Comparison of ENCODE assay signal across 8 cellular contexts in the genomic region with DNA sequence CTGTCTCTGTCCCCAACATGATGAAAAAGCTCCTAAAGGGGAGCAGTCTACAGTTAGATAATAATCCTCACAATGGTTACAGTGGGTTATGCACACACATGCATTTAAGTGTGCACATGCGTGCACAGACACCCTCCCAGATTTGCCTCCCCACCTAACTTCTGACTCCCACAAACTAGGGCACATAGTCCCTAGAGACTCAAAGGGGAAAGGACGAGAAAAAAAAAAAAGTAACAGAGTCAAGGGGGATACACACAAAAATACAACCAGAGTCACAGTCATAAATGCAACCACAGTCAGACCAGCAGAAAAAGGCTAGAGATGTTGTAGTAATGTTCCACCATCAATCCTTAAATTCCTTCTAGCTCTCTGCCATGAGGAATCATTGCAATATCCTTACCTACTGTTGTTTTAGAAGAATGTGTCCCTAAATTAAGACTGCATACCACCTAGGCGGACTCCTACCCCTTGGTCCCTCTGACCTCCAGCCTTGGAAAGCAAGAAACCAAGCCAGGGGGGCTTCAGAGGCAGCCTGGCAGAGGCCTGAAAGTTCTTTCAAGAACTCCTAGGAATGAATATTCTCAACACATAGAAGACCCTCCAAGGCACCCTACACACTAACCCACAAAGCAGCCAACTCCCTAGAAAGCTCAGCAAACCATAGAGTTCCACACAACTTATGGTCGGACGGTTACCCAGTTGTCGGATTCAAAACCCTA. TPM values are rescaled to one million over a fixed set of nuclear protein-coding genes. Genes with fewer than 3 reads are reported as not detected.
DNase-seq lines count a peak whose midpoint lies in the region; ATAC-seq and TF ChIP-seq lines count a peak whose summit lies in the region.

No MANE protein-coding gene starts in this region.

- no peaks in the 10 kb centered on the region for H3K9me2 ChIP-seq in GM23338 (ENCODE audit: insufficient read depth)

- peak overlapping the region; percentile 93 for H3K27ac ChIP-seq in GM23338 (ENCODE audit: low read depth)
- H3K27ac ChIP-seq in right cardiac atrium (ENCODE audit: low read length) = no peak overlapping the region
- peak overlapping the region in 20 of 21 experiments; percentile 88 to 99 (median 93) for H3K27ac ChIP-seq in skin epidermis

- H3K9me3 ChIP-seq in right cardiac atrium (ENCODE audit: control insufficient read depth, low read length) = no peaks in the 10 kb centered on the region

- H3K4me3 Mint-ChIP-seq in GM23338 (peak overlapping the region; percentile 99), activated B cell treated with CpG ODN at 0.5 μM for 24 hours (peak overlapping the region; percentile 96)

- H3K4me3 ChIP-seq in GM23338 = peak overlapping the region; percentile 98
- peak overlapping the region; percentile 78 for H3K4me3 ChIP-seq in right cardiac atrium (ENCODE audit: low read length)
- peak overlapping the region; percentile 77 to 98 (median 90) for H3K4me3 ChIP-seq in skin epidermis

- H3K27me3 ChIP-seq in GM23338 (ENCODE audit: insufficient read depth) (no peaks in the 10 kb centered on the region), right cardiac atrium (ENCODE audit: control insufficient read depth, insufficient read depth) (no peaks in the 10 kb centered on the region)

- H3K27me3 Mint-ChIP-seq in GM23338 (ENCODE audit: insufficient read depth, low read depth, poor library complexity) (peaks cover 27% of the 10 kb centered on the region), activated B cell treated with CpG ODN at 0.5 μM for 24 hours (no peaks in the 10 kb centered on the region)

- no peak for ATAC-seq in GM23338
- no peak for ATAC-seq in activated B cell treated with CpG ODN at 0.5 μM for 24 hours (ENCODE audit: low read depth)
- no peak for ATAC-seq in right cardiac atrium
- ATAC-seq in left colon = no peak

- peaks cover 28% of the 10 kb centered on the region for H4K20me1 ChIP-seq in GM23338 (replicated peaks; ENCODE audit: insufficient read depth)

- H3K4me1 Mint-ChIP-seq in GM23338 (peaks cover 42% of the 10 kb centered on the region), activated B cell treated with CpG ODN at 0.5 μM for 24 hours (peaks cover 70% of the 10 kb centered on the region)

- no peak overlapping the region for H2AFZ ChIP-seq in GM23338

- CTCF ChIA-PET in activated B cell treated with CpG ODN at 0.5 μM for 24 hours (lab: Charles Lee) = interaction anchor here (1.5 to 2.9 kb wide), 4 partner anchors 10 to 136 kb away, joined by 3 to 14 read pairs (median 7); a partner anchor contains a TSS

- intact Hi-C loops in activated B cell treated with CpG ODN at 0.5 μM for 24 hours (cut with micrococcal nuclease) (no loop called here), right cardiac atrium (cut with DNase I) (no loop called here), left colon (cut with DNase I, micrococcal nuclease) (no loop called here)

- peaks cover 44% of the 10 kb centered on the region for H3K36me3 Mint-ChIP-seq in GM23338 (ENCODE audit: low read depth)
- H3K36me3 Mint-ChIP-seq in activated B cell treated with CpG ODN at 0.5 μM for 24 hours (ENCODE audit: low read depth) = peaks cover 80% of the 10 kb centered on the region

- peaks cover 64% of the 10 kb centered on the region for H3K79me2 ChIP-seq in GM23338 (replicated peaks; ENCODE audit: insufficient read depth)

- H3F3A ChIP-seq in GM23338 (replicated peaks; ENCODE audit: low read depth) = peaks cover 31% of the 10 kb centered on the region

- 30% methylated on average over 6 of the region's 6 CpGs for WGBS in right cardiac atrium

- H3K27ac Mint-ChIP-seq in GM23338 (peak overlapping the region; percentile 98), activated B cell treated with CpG ODN at 0.5 μM for 24 hours (peak overlapping the region; percentile 96)

- peaks cover 14% of the 10 kb centered on the region for H3K36me3 ChIP-seq in GM23338 (ENCODE audit: insufficient read depth)

- DNase-seq in GM23338 (ENCODE audit: low spot score) = no peak
- DNase-seq in activated B cell treated with CpG ODN at 0.5 μM for 24 hours = no peak
- peak in 1 of 3 donors; percentile 6 for DNase-seq in right cardiac atrium
- DNase-seq in AML-193 (lab: John Stamatoyannopoulos, UW) = no peak
- DNase-seq in medulla oblongata (ENCODE audit: extremely low spot score) = no peak
- no peak for DNase-seq in left colon
- no peak for DNase-seq in midbrain (lab: John Stamatoyannopoulos, UW)

- peaks cover 25% of the 10 kb centered on the region for H3K4me1 ChIP-seq in GM23338 (ENCODE audit: insufficient read depth)
- peaks cover 15% of the 10 kb centered on the region for H3K4me1 ChIP-seq in right cardiac atrium (ENCODE audit: control insufficient read depth, insufficient read depth, low read length)

- TF ChIP-seq CTCF in GM23338 (conservative IDR thresholded peaks at IDR 0.05; ENCODE audit: low read depth in 2 of 2) = no peak
- no peak for TF ChIP-seq CTCF in activated B cell treated with CpG ODN at 0.5 μM for 24 hours (IDR thresholded peaks at IDR 0.05)

- peak overlapping the region; percentile 99 for H3K4me2 ChIP-seq in GM23338

- peaks cover 3% of the 10 kb centered on the region; the same call in 2 of the 3 replicates for H3K9me3 Mint-ChIP-seq in GM23338
- H3K9me3 Mint-ChIP-seq in activated B cell treated with CpG ODN at 0.5 μM for 24 hours = no peaks in the 10 kb centered on the region

- POLR2A ChIA-PET in activated B cell treated with CpG ODN at 0.5 μM for 24 hours (lab: Charles Lee) = interaction anchor here (0.6 to 8.3 kb wide), 15 partner anchors 8 to 293 kb away, joined by 3 to 234 read pairs (median 7); a partner anchor contains a TSS

TF ChIP-seq in GM23338, 12 proteins besides CTCF, POLR2A, EP300 and RAD21 (continues in another document):
- TF ChIP-seq ZNF331 (CRISPR knock-in tag; IDR thresholded peaks at IDR 0.05; ENCODE audit: low read depth) (no peak), EZH2 (IDR thresholded peaks at IDR 0.05; ENCODE audit: low read depth, unreplicated experiment) (no peak)

RNA-seq across cellular contexts. Expression of a gene that starts 1.3 kb away (rescaled TPM):
- 7.4 and 10.6 TPM in 2 replicates for total RNA-seq in GM23338 (2014; rRNA removed; shearing (Covaris generic))
- polyA plus RNA-seq in GM23338 (2016; fragmentation: Nextera tagmentation; extraction: Ambion mirVana) (18.3 and 20.7 TPM in 2 replicates), right cardiac atrium (26.9 TPM)
- total RNA-seq in activated B cell treated with CpG ODN at 0.5 μM for 24 hours (206 and 247 TPM in 2 replicates), right cardiac atrium (10 to 100 TPM; 23.4 to 32.8 (median 26.2) TPM), left colon (10 to 100 TPM; 21.9 to 30.1 TPM)

RNA-seq across cellular contexts. Expression of a gene that starts 6.2 kb away (rescaled TPM):
- total RNA-seq in GM23338 (2014; rRNA removed; shearing (Covaris generic)) = 218 and 220 TPM in 2 replicates
- polyA plus RNA-seq in GM23338 (2016; fragmentation: Nextera tagmentation; extraction: Ambion mirVana) = 87.3 and 91.3 TPM in 2 replicates
- total RNA-seq in activated B cell treated with CpG ODN at 0.5 μM for 24 hours = 51.3 and 56.3 TPM in 2 replicates
- 10 to 100 TPM; 61.2 to 71.4 (median 65.1) TPM for total RNA-seq in right cardiac atrium
- polyA plus RNA-seq in right cardiac atrium = 61.3 TPM
- total RNA-seq in left colon = 10 to 100 TPM; 68.8 to 70.9 TPM

RNA-seq across cellular contexts. Expression of a gene that starts 10.5 kb away (rescaled TPM):
- 21.3 and 26.8 TPM in 2 replicates for total RNA-seq in GM23338 (2014; rRNA removed; shearing (Covaris generic))
- polyA plus RNA-seq in GM23338 (2016; fragmentation: Nextera tagmentation; extraction: Ambion mirVana) (16.7 and 19.3 TPM in 2 replicates), right cardiac atrium (6.0 TPM)
- total RNA-seq in activated B cell treated with CpG ODN at 0.5 μM for 24 hours (9.4 and 10.2 TPM in 2 replicates), right cardiac atrium (1 to 10 TPM; 4.3 to 6.0 (median 4.8) TPM), left colon (10 to 100 TPM; 18.2 to 21.5 TPM)

RNA-seq across cellular contexts. Expression of a gene that starts 10.6 kb away (rescaled TPM):
- total RNA-seq in GM23338 (2014; rRNA removed; shearing (Covaris generic)) = 33.3 and 57.0 TPM in 2 replicates
- polyA plus RNA-seq in GM23338 (2016; fragmentation: Nextera tagmentation; extraction: Ambion mirVana) = 24.9 and 29.4 TPM in 2 replicates
- total RNA-seq in activated B cell treated with CpG ODN at 0.5 μM for 24 hours = 217 and 257 TPM in 2 replicates
- total RNA-seq in right cardiac atrium = 10 to 100 TPM; 40.6 to 48.7 (median 41.7) TPM
- 32.0 TPM for polyA plus RNA-seq in right cardiac atrium
- total RNA-seq in left colon = 10 to 100 TPM; 32.1 to 41.7 TPM

RNA-seq across cellular contexts. Expression of a gene that starts 20.3 kb away (rescaled TPM):
- 179 and 208 TPM in 2 replicates for total RNA-seq in GM23338 (2014; rRNA removed; shearing (Covaris generic))
- polyA plus RNA-seq in GM23338 (2016; fragmentation: Nextera tagmentation; extraction: Ambion mirVana) = 139 and 140 TPM in 2 replicates
- total RNA-seq in activated B cell treated with CpG ODN at 0.5 μM for 24 hours = 137 and 147 TPM in 2 replicates
- total RNA-seq in right cardiac atrium = 100 to 1,000 TPM in 2 of 4 donors, 10 to 100 TPM in 2; 92.1 to 108 (median 102) TPM
- polyA plus RNA-seq in right cardiac atrium = 143 TPM
- total RNA-seq in left colon = 100 to 1,000 TPM; 147 to 149 TPM
